Comparison of ENCODE assay signal across 28 cellular contexts in genomic region chr16:70472786-70473433, GRCh38.
"Had no signal": no experiment of that assay in that cellular context is flagged by ENCODE, and none has a peak within 500 bp of the region (broad histone marks: within the 10 kb centered on the region; RNA-seq: fewer than 3 reads in every experiment).

No MANE protein-coding gene starts in this region.

- H3K9me3 Mint-ChIP-seq: activated T-cell treated with anti-CD3 and anti-CD28 coated beads, Interleukin-2, amount 50 U/mL, for 4 hours; activated T-helper 17 cell treated with anti-CD3 and anti-CD28 coated beads, Interleukin-2, amount 50 U/mL, for 72 hours; naive thymus-derived CD4-positive, alpha-beta T cell; neural crest cell; stimulated activated naive CD8-positive, alpha-beta T cell treated with anti-CD3 and anti-CD28 coated beads, Interleukin-15, Interleukin-2, amounts not matched to agents 100 ng/mL and 50 ng/mL, for 24 hours had no signal

- H3K4me3 Mint-ChIP-seq: activated T-cell treated with anti-CD3 and anti-CD28 coated beads, Interleukin-2, amount 50 U/mL, for 4 hours; activated T-helper 17 cell treated with anti-CD3 and anti-CD28 coated beads, Interleukin-2, amount 50 U/mL, for 72 hours; naive thymus-derived CD4-positive, alpha-beta T cell; neural crest cell; stimulated activated naive CD8-positive, alpha-beta T cell treated with anti-CD3 and anti-CD28 coated beads, Interleukin-15, Interleukin-2, amounts not matched to agents 100 ng/mL and 50 ng/mL, for 24 hours had no signal

- H3K9me3 ChIP-seq: thoracic aorta, vagina had no signal

- H3K27me3 Mint-ChIP-seq: activated T-helper 17 cell treated with anti-CD3 and anti-CD28 coated beads, Interleukin-2, amount 50 U/mL, for 72 hours; naive thymus-derived CD4-positive, alpha-beta T cell; stimulated activated naive CD8-positive, alpha-beta T cell treated with anti-CD3 and anti-CD28 coated beads, Interleukin-15, Interleukin-2, amounts not matched to agents 100 ng/mL and 50 ng/mL, for 24 hours had no signal

- ATAC-seq: activated T-cell treated with anti-CD3 and anti-CD28 coated beads, Interleukin-2, amount 50 U/mL, for 4 hours; activated T-helper 17 cell treated with anti-CD3 and anti-CD28 coated beads, Interleukin-2, amount 50 U/mL, for 72 hours; esophagus mucosa; naive thymus-derived CD4-positive, alpha-beta T cell; right cardiac atrium had no signal

- H3K4me1 Mint-ChIP-seq: neural crest cell had no signal

- FAIRE-seq: astrocyte, islet of Langerhans, TTC549 had no signal

- DNase-seq: activated CD4-positive, alpha-beta T cell treated with anti-CD3 and anti-CD28 coated beads for 4 hours; activated CD4-positive, alpha-beta T cell treated with anti-CD3 and anti-CD28 coated beads, Interleukin-2, amount 50 U/mL, for 48 hours; activated CD8-positive, alpha-beta memory T cell treated with anti-CD3 and anti-CD28 coated beads, Interleukin-2, amount 50 U/mL, for 4 hours; activated gamma-delta T cell treated with Interleukin-2 at 50 U/mL for 16 hours; activated naive CD4-positive, alpha-beta T cell treated with anti-CD3 and anti-CD28 coated beads, Interleukin-2, amount 50 U/mL, for 16 hours; activated T-cell treated with anti-CD3 and anti-CD28 coated beads, Interleukin-2, amount 50 U/mL, for 4 hours; amniotic stem cell; brain microvascular endothelial cell; foreskin fibroblast; midbrain; occipital lobe; stimulated activated CD4-positive, alpha-beta T cell treated with anti-CD3 and anti-CD28 coated beads, Interleukin-12 subunit alpha, Interleukin-12 subunit beta, amount 100 ng/mL, for 4 hours; stimulated activated CD4-positive, alpha-beta T cell treated with anti-CD3 and anti-CD28 coated beads, Interleukin-4, amount 100 ng/mL, for 1 hour; T-helper 9 cell; trophoblast cell had no signal

- H3K27me3 ChIP-seq: brain microvascular endothelial cell, vagina had no signal

- H3K36me3 ChIP-seq: brain microvascular endothelial cell had no signal

- H3K27ac ChIP-seq: brain microvascular endothelial cell, skin epidermis, thoracic aorta, vagina, VCaP had no signal

- H3K4me3 ChIP-seq: skin epidermis, thoracic aorta, vagina had no signal

- H3K4me1 ChIP-seq: vagina had no signal
